27 cellular contexts compared by ENCODE assay signal in genomic region chr10:71251319-71251718, GRCh38.
"Had no signal": no experiment of that assay in that cellular context is flagged by ENCODE, and none has a peak within 500 bp of the region (broad histone marks: within the 10 kb centered on the region; RNA-seq: fewer than 3 reads in every experiment).

No MANE protein-coding gene starts in this region.

- H3K9me3 ChIP-seq: adrenal gland, neutrophil, right lobe of liver, testis, upper lobe of left lung had no signal

- H3K27me3 ChIP-seq: adrenal gland, brain microvascular endothelial cell, neutrophil, right lobe of liver, testis, upper lobe of left lung had no signal

- DNase-seq: activated CD4-positive, alpha-beta T cell treated with anti-CD3 and anti-CD28 coated beads for 4 hours; activated CD4-positive, alpha-beta T cell treated with anti-CD3 and anti-CD28 coated beads, Interleukin-2, amount 50 U/mL, for 48 hours; activated CD8-positive, alpha-beta memory T cell treated with anti-CD3 and anti-CD28 coated beads for 24 hours; activated effector memory CD4-positive, alpha-beta T cell treated with anti-CD3 and anti-CD28 coated beads, Interleukin-2, amount 50 U/mL, for 16 hours; activated naive CD4-positive, alpha-beta T cell treated with anti-CD3 and anti-CD28 coated beads for 36 hours; activated naive CD8-positive, alpha-beta T cell treated with anti-CD3 and anti-CD28 coated beads for 36 hours; adrenal gland; aorta; brain microvascular endothelial cell; endodermal cell; head of caudate nucleus; hippocampal formation; left colon; mesenchymal stem cell; nephron progenitor cell; right lobe of liver; stimulated activated CD4-positive, alpha-beta T cell treated with anti-CD3 and anti-CD28 coated beads, Interleukin-12 subunit alpha, Interleukin-12 subunit beta, amount 100 ng/mL, for 4 hours; stimulated activated CD4-positive, alpha-beta T cell treated with anti-CD3 and anti-CD28 coated beads, Interleukin-4, amount 100 ng/mL, for 1 hour; stimulated activated naive CD8-positive, alpha-beta T cell treated with anti-CD3 and anti-CD28 coated beads, Interleukin-15, Interleukin-2, amounts not matched to agents 100 U/mL and 50 U/mL, for 24 hours; T-helper 9 cell; testis; upper lobe of left lung had no signal

- H3K4me1 Mint-ChIP-seq: activated naive CD8-positive, alpha-beta T cell treated with anti-CD3 and anti-CD28 coated beads for 36 hours; central memory CD8-positive, alpha-beta T cell had no signal

- H3K4me3 Mint-ChIP-seq: activated naive CD4-positive, alpha-beta T cell treated with anti-CD3 and anti-CD28 coated beads for 36 hours; activated naive CD8-positive, alpha-beta T cell treated with anti-CD3 and anti-CD28 coated beads for 36 hours; central memory CD8-positive, alpha-beta T cell; dendritic cell treated with granulocyte-macrophage colony-stimulating factor and Interleukin-4, amounts not matched to agents 40 ng/mL and 50 ng/mL, for 4 days; endodermal cell; nephron progenitor cell; T-helper 1 cell treated with Interleukin-12 subunit alpha and Interleukin-12 subunit beta and Interleukin-4 antibody, amounts not matched to agents 30 μg/mL and 1 μg/mL, for 36 hours had no signal

- H3K9me3 Mint-ChIP-seq: activated naive CD4-positive, alpha-beta T cell treated with anti-CD3 and anti-CD28 coated beads for 36 hours; activated naive CD8-positive, alpha-beta T cell treated with anti-CD3 and anti-CD28 coated beads for 36 hours; central memory CD8-positive, alpha-beta T cell; dendritic cell treated with granulocyte-macrophage colony-stimulating factor and Interleukin-4, amounts not matched to agents 40 ng/mL and 50 ng/mL, for 4 days; endodermal cell; nephron progenitor cell; T-helper 1 cell treated with Interleukin-12 subunit alpha and Interleukin-12 subunit beta and Interleukin-4 antibody, amounts not matched to agents 30 μg/mL and 1 μg/mL, for 36 hours had no signal

- H3K27ac Mint-ChIP-seq: activated naive CD4-positive, alpha-beta T cell treated with anti-CD3 and anti-CD28 coated beads for 36 hours; activated naive CD8-positive, alpha-beta T cell treated with anti-CD3 and anti-CD28 coated beads for 36 hours; dendritic cell treated with granulocyte-macrophage colony-stimulating factor and Interleukin-4, amounts not matched to agents 40 ng/mL and 50 ng/mL, for 4 days; endodermal cell; T-helper 1 cell treated with Interleukin-12 subunit alpha and Interleukin-12 subunit beta and Interleukin-4 antibody, amounts not matched to agents 30 μg/mL and 1 μg/mL, for 36 hours had no signal

- H3K27me3 Mint-ChIP-seq: activated naive CD8-positive, alpha-beta T cell treated with anti-CD3 and anti-CD28 coated beads for 36 hours had no signal

- H3K27ac ChIP-seq: adrenal gland, brain microvascular endothelial cell, neutrophil, right lobe of liver, testis, upper lobe of left lung, VCaP had no signal

- ATAC-seq: right lobe of liver; stimulated activated naive CD8-positive, alpha-beta T cell treated with anti-CD3 and anti-CD28 coated beads, Interleukin-15, Interleukin-2, amounts not matched to agents 100 U/mL and 50 U/mL, for 24 hours had no signal

- H3K4me3 ChIP-seq: adrenal gland, right lobe of liver, testis, upper lobe of left lung had no signal

- H3K36me3 ChIP-seq: adrenal gland, brain microvascular endothelial cell, neutrophil, right lobe of liver, upper lobe of left lung had no signal

- H3K4me1 ChIP-seq: testis had no signal

- H3K36me3 Mint-ChIP-seq: activated naive CD8-positive, alpha-beta T cell treated with anti-CD3 and anti-CD28 coated beads for 36 hours had no signal
